In genomic region chr16:85303354-85303883, GRCh38 we compare ENCODE assay signal across 1 cellular context.
TF ChIP-seq lines count a peak whose summit lies in the region.

No MANE protein-coding gene starts in this region.

TF ChIP-seq in HepG2, 621 proteins besides CTCF, POLR2A, EP300 and RAD21 (continued from another document and continues in another):
- TF ChIP-seq, protein P1, sequence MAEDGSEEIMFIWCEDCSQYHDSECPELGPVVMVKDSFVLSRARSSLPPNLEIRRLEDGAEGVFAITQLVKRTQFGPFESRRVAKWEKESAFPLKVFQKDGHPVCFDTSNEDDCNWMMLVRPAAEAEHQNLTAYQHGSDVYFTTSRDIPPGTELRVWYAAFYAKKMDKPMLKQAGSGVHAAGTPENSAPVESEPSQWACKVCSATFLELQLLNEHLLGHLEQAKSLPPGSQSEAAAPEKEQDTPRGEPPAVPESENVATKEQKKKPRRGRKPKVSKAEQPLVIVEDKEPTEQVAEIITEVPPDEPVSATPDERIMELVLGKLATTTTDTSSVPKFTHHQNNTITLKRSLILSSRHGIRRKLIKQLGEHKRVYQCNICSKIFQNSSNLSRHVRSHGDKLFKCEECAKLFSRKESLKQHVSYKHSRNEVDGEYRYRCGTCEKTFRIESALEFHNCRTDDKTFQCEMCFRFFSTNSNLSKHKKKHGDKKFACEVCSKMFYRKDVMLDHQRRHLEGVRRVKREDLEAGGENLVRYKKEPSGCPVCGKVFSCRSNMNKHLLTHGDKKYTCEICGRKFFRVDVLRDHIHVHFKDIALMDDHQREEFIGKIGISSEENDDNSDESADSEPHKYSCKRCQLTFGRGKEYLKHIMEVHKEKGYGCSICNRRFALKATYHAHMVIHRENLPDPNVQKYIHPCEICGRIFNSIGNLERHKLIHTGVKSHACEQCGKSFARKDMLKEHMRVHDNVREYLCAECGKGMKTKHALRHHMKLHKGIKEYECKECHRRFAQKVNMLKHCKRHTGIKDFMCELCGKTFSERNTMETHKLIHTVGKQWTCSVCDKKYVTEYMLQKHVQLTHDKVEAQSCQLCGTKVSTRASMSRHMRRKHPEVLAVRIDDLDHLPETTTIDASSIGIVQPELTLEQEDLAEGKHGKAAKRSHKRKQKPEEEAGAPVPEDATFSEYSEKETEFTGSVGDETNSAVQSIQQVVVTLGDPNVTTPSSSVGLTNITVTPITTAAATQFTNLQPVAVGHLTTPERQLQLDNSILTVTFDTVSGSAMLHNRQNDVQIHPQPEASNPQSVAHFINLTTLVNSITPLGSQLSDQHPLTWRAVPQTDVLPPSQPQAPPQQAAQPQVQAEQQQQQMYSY (CRISPR knock-in tag; IDR thresholded peaks at IDR 0.05), result no peak
- TF ChIP-seq BHLHE40 (IDR thresholded peaks at IDR 0.05; ENCODE audit: low read length) (no peak), ZMYM4 (CRISPR knock-in tag; IDR thresholded peaks at IDR 0.05) (peak; percentile 92), TFDP1 (CRISPR knock-in tag; IDR thresholded peaks at IDR 0.05; ENCODE audit: borderline replicate concordance) (0 out of 2 replicates have a peak, but pooled peaks have one; percentile 35), ZKSCAN5 (CRISPR knock-in tag; IDR thresholded peaks at IDR 0.05) (no peak), ZC3H13 (CRISPR knock-in tag; IDR thresholded peaks at IDR 0.05) (no peak), MEIS1 (CRISPR knock-in tag; IDR thresholded peaks at IDR 0.05; ENCODE audit: borderline replicate concordance) (peak; percentile 76; the same call in 1 of the 2 replicates), ZBTB38 (CRISPR knock-in tag; IDR thresholded peaks at IDR 0.05) (peak; percentile 99), NRL (CRISPR knock-in tag; IDR thresholded peaks at IDR 0.05; ENCODE audit: borderline replicate concordance) (peak; percentile 7; the same call in 1 of the 2 replicates), LBX2 (CRISPR knock-in tag; IDR thresholded peaks at IDR 0.05; ENCODE audit: borderline replicate concordance) (no peak), SALL2 (CRISPR knock-in tag; IDR thresholded peaks at IDR 0.05) (0 out of 2 replicates have a peak, but pooled peaks have one; percentile 36), NBN (conservative IDR thresholded peaks at IDR 0.05) (no peak), BRD4 (CRISPR knock-in tag; IDR thresholded peaks at IDR 0.05) (0 out of 2 replicates have a peak, but pooled peaks have one; percentile 35), ZSCAN22 (CRISPR knock-in tag; IDR thresholded peaks at IDR 0.05) (no peak), CCDC6 (CRISPR knock-in tag; IDR thresholded peaks at IDR 0.05) (no peak), ZNF629 (CRISPR knock-in tag; conservative IDR thresholded peaks at IDR 0.05) (peak; percentile 98), NCOA1 (CRISPR knock-in tag; IDR thresholded peaks at IDR 0.05) (no peak), ZNF44 (CRISPR knock-in tag; IDR thresholded peaks at IDR 0.05) (no peak), ZNF775 (CRISPR knock-in tag; IDR thresholded peaks at IDR 0.05; ENCODE audit: borderline replicate concordance) (no peak), ZNF878 (CRISPR knock-in tag; IDR thresholded peaks at IDR 0.05) (no peak), ZNF841 (CRISPR knock-in tag; IDR thresholded peaks at IDR 0.05; ENCODE audit: borderline replicate concordance) (no peak), SYNCRIP (IDR thresholded peaks at IDR 0.05; ENCODE audit: insufficient read depth, low read depth, low read length) (no peak), ZNF740 (CRISPR knock-in tag; IDR thresholded peaks at IDR 0.05) (peak; percentile 91; the same call in 1 of the 2 replicates), EEA1 (CRISPR knock-in tag; IDR thresholded peaks at IDR 0.05; ENCODE audit: borderline replicate concordance) (no peak), ZZZ3 (CRISPR knock-in tag; IDR thresholded peaks at IDR 0.05; ENCODE audit: borderline replicate concordance) (no peak), ZBTB33 (CRISPR knock-in tag; IDR thresholded peaks at IDR 0.05) (peak; percentile 100), REPIN1 (CRISPR knock-in tag; IDR thresholded peaks at IDR 0.05; ENCODE audit: borderline replicate concordance, low read depth) (peak; percentile 73; the same call in 1 of the 2 replicates), ZNF574 (CRISPR knock-in tag; IDR thresholded peaks at IDR 0.05) (peak; percentile 98), ETV5 (CRISPR knock-in tag; IDR thresholded peaks at IDR 0.05; ENCODE audit: borderline replicate concordance) (0 out of 2 replicates have a peak, but pooled peaks have one; percentile 6), CBX5 (CRISPR knock-in tag; IDR thresholded peaks at IDR 0.05; ENCODE audit: borderline replicate concordance) (no peak), FOSL2 (CRISPR knock-in tag; IDR thresholded peaks at IDR 0.05) (peak; percentile 37; the same call in 1 of the 2 replicates), CERS6 (CRISPR knock-in tag; IDR thresholded peaks at IDR 0.05) (no peak), CHD4 (IDR thresholded peaks at IDR 0.05; ENCODE audit: borderline replicate concordance, low read length) (peak; percentile 99; the same call in 1 of the 2 replicates), KDM1A (CRISPR knock-in tag; IDR thresholded peaks at IDR 0.05) (peak; percentile 77), ARID5B (CRISPR knock-in tag; IDR thresholded peaks at IDR 0.05) (0 out of 2 replicates have a peak, but pooled peaks have one; percentile 25)
- TF ChIP-seq, protein P2, sequence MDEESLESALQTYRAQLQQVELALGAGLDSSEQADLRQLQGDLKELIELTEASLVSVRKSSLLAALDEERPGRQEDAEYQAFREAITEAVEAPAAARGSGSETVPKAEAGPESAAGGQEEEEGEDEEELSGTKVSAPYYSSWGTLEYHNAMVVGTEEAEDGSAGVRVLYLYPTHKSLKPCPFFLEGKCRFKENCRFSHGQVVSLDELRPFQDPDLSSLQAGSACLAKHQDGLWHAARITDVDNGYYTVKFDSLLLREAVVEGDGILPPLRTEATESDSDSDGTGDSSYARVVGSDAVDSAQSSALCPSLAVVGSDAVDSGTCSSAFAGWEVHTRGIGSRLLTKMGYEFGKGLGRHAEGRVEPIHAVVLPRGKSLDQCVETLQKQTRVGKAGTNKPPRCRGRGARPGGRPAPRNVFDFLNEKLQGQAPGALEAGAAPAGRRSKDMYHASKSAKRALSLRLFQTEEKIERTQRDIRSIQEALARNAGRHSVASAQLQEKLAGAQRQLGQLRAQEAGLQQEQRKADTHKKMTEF (CRISPR knock-in tag; IDR thresholded peaks at IDR 0.05), result peak; percentile 26; the same call in 1 of the 2 replicates
- TF ChIP-seq, protein P3, sequence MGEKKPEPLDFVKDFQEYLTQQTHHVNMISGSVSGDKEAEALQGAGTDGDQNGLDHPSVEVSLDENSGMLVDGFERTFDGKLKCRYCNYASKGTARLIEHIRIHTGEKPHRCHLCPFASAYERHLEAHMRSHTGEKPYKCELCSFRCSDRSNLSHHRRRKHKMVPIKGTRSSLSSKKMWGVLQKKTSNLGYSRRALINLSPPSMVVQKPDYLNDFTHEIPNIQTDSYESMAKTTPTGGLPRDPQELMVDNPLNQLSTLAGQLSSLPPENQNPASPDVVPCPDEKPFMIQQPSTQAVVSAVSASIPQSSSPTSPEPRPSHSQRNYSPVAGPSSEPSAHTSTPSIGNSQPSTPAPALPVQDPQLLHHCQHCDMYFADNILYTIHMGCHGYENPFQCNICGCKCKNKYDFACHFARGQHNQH (CRISPR knock-in tag; IDR thresholded peaks at IDR 0.05), result no peak
- TF ChIP-seq, protein P4, sequence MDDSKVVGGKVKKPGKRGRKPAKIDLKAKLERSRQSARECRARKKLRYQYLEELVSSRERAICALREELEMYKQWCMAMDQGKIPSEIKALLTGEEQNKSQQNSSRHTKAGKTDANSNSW (CRISPR knock-in tag; IDR thresholded peaks at IDR 0.05; ENCODE audit: borderline replicate concordance), result no peak
- TF ChIP-seq, protein P5, sequence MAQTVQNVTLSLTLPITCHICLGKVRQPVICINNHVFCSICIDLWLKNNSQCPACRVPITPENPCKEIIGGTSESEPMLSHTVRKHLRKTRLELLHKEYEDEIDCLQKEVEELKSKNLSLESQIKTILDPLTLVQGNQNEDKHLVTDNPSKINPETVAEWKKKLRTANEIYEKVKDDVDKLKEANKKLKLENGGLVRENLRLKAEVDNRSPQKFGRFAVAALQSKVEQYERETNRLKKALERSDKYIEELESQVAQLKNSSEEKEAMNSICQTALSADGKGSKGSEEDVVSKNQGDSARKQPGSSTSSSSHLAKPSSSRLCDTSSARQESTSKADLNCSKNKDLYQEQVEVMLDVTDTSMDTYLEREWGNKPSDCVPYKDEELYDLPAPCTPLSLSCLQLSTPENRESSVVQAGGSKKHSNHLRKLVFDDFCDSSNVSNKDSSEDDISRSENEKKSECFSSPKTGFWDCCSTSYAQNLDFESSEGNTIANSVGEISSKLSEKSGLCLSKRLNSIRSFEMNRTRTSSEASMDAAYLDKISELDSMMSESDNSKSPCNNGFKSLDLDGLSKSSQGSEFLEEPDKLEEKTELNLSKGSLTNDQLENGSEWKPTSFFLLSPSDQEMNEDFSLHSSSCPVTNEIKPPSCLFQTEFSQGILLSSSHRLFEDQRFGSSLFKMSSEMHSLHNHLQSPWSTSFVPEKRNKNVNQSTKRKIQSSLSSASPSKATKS (CRISPR knock-in tag; IDR thresholded peaks at IDR 0.05), result no peak
